Comparison of ENCODE assay signal across 8 cellular contexts in the genomic region with DNA sequence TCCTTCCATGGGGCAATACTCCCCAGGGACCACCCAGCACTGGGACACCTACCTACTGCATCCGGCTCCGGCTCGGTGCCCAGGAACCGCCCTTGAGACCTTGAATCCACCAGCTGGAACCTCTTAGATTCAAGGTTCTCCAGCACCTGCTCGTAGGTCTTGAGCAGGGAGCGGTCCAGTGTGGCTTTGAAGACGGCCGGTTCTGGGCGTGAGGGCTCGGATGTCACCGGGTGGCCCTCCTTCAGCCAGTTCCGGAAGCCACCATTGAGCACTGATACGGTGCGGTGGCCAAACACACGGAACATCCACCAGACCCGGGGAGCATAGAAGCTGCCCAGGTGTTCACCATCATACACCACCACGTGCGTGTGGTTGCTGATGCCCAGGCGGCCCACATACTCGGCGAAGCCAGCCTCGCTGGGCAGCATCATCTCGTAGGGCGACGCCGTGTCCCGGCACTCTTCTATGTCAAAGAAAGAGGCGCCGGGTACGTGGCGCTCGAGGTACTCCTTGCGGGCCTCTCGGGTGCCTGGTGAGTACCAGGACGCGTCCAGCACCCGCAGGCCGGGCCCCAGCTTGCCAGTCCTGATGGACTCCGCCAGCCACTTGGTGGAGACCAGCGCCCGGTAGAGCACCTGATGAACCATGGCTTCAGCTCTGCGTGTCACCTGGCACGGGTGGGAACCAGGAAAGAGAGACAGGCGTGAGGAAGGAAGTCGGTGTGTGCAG. TPM values are rescaled to one million over a fixed set of nuclear protein-coding genes. Genes with fewer than 3 reads are reported as not detected.
A peak's percentile ranks its signal among the peaks of the same experiment; 100 is the strongest.
DNase-seq lines count a peak whose midpoint lies in the region; ATAC-seq and TF ChIP-seq lines count a peak whose summit lies in the region.

No MANE protein-coding gene starts in this region.

- H3K4me1 Mint-ChIP-seq in activated CD4-positive, alpha-beta memory T cell treated with anti-CD3 and anti-CD28 coated beads for 36 hours (ENCODE audit: low read depth) = peaks cover 9% of the 10 kb centered on the region

- CTCF ChIA-PET in activated CD4-positive, alpha-beta memory T cell treated with anti-CD3 and anti-CD28 coated beads for 36 hours (lab: Charles Lee) = interaction anchor here (0.9 to 2.1 kb wide), 10 partner anchors 12 to 199 kb away, joined by 3 to 11 read pairs (median 4); a partner anchor contains a TSS

- H3K9ac ChIP-seq in rectal smooth muscle tissue (ENCODE audit: low read length) = peak overlapping the region; percentile 61

- TF ChIP-seq CTCF in GM12864 (IDR thresholded peaks at IDR 0.05; ENCODE audit: low read depth, low read length, missing control alignments) = no peak
- TF ChIP-seq CTCF in heart left ventricle (IDR thresholded peaks at IDR 0.05) = no peak

- peak overlapping the region; percentile 87 to 98 (median 96) for H3K27ac ChIP-seq in heart left ventricle
- no peak overlapping the region for H3K27ac ChIP-seq in rectal smooth muscle tissue (ENCODE audit: low read depth, low read length)

- H3K4me3 ChIP-seq in GM12864 (ENCODE audit: low read depth, low read length) (peak overlapping the region; percentile 85), heart left ventricle (peak overlapping the region; percentile 66 to 99 (median 90)), rectal smooth muscle tissue (ENCODE audit: low read length) (peak overlapping the region; percentile 82)

- H3K9me3 ChIP-seq in heart left ventricle = no peaks in the 10 kb centered on the region

- H3K27me3 ChIP-seq in heart left ventricle = no peaks in the 10 kb centered on the region
- H3K27me3 ChIP-seq in rectal smooth muscle tissue (ENCODE audit: control insufficient read depth, insufficient read depth, low read length) = no peaks in the 10 kb centered on the region

- TF ChIP-seq POLR2A in heart left ventricle (IDR thresholded peaks at IDR 0.05) = no peak

- intact Hi-C loops in activated CD4-positive, alpha-beta memory T cell treated with anti-CD3 and anti-CD28 coated beads for 36 hours (cut with micrococcal nuclease) = no loop called here
- intact Hi-C loops in heart left ventricle (cut with DNase I) = loop anchor here in 1 of 10 donors (2.0 kb wide), 1 partner anchor 39 kb away; no protein-coding TSS in a partner anchor

- H3K27ac Mint-ChIP-seq in activated CD4-positive, alpha-beta memory T cell treated with anti-CD3 and anti-CD28 coated beads for 36 hours = no peak overlapping the region

- no peaks in the 10 kb centered on the region for H3K36me3 Mint-ChIP-seq in activated CD4-positive, alpha-beta memory T cell treated with anti-CD3 and anti-CD28 coated beads for 36 hours

- no peaks in the 10 kb centered on the region for H3K9me3 Mint-ChIP-seq in activated CD4-positive, alpha-beta memory T cell treated with anti-CD3 and anti-CD28 coated beads for 36 hours

- DNase-seq in GM12864 (ENCODE audit: low read depth) (no peak), heart left ventricle (no peak), hepatic stellate cell (ENCODE audit: low spot score) (no peak)
- no peak for DNase-seq in activated CD4-positive, alpha-beta memory T cell treated with anti-CD3 and anti-CD28 coated beads for 36 hours

- H3K4me1 ChIP-seq in heart left ventricle (peaks cover 9 to 74% (median 45%) of the 10 kb centered on the region in 12 donors), rectal smooth muscle tissue (ENCODE audit: control insufficient read depth, insufficient read depth, low read length) (peaks cover 9% of the 10 kb centered on the region)

- peak overlapping the region; percentile 61 for H3K4me3 Mint-ChIP-seq in activated CD4-positive, alpha-beta memory T cell treated with anti-CD3 and anti-CD28 coated beads for 36 hours

- POLR2A ChIA-PET in activated CD4-positive, alpha-beta memory T cell treated with anti-CD3 and anti-CD28 coated beads for 36 hours (lab: Charles Lee) = interaction anchor here (1.1 to 1.8 kb wide), 2 partner anchors 104 to 242 kb away, joined by 3 to 7 read pairs; a partner anchor contains a TSS

- ATAC-seq in heart left ventricle (peak in 2 of 4 donors; percentile 1 to 11), HG03097 (IDR thresholded peaks at IDR 0.05; ENCODE audit: low FRiP score, unreplicated experiment) (no peak), GM18502 (IDR thresholded peaks at IDR 0.05; ENCODE audit: poor library complexity, unreplicated experiment) (no peak), HG03520 (IDR thresholded peaks at IDR 0.05; ENCODE audit: unreplicated experiment) (no peak)

- H3K27me3 Mint-ChIP-seq in activated CD4-positive, alpha-beta memory T cell treated with anti-CD3 and anti-CD28 coated beads for 36 hours = peaks cover 3% of the 10 kb centered on the region

- H3K36me3 ChIP-seq in heart left ventricle = peaks cover 0 to 10% (median 0%) of the 10 kb centered on the region in 9 donors
- peaks cover 3% of the 10 kb centered on the region for H3K36me3 ChIP-seq in rectal smooth muscle tissue (ENCODE audit: control insufficient read depth, insufficient read depth, low read length)

- 66 to 70% (median 68%) methylated on average over 41 to 45 of the region's 45 CpGs for WGBS in heart left ventricle, 4 donors

RNA-seq across cellular contexts. Expression of a gene that starts 1.0 kb away (rescaled TPM):
- 1 to 10 TPM; 5.5 TPM for total RNA-seq in activated CD4-positive, alpha-beta memory T cell treated with anti-CD3 and anti-CD28 coated beads for 36 hours
- 100 to 1,000 TPM in 2 of 9 donors, 10 to 100 TPM in 7; 35.8 to 143 (median 58.1) TPM for total RNA-seq in heart left ventricle
- 10 to 100 TPM; 57.3 to 89.8 TPM for polyA plus RNA-seq in heart left ventricle

RNA-seq across cellular contexts. Expression of a gene that starts 1.3 kb away (rescaled TPM):
- 10 to 100 TPM; 16.9 to 17.6 TPM for total RNA-seq in activated CD4-positive, alpha-beta memory T cell treated with anti-CD3 and anti-CD28 coated beads for 36 hours
- total RNA-seq in heart left ventricle = 100 to 1,000 TPM in 2 of 9 donors, 10 to 100 TPM in 7; 27.5 to 157 (median 52.9) TPM
- 100 to 1,000 TPM; 133 to 134 TPM for polyA plus RNA-seq in heart left ventricle

RNA-seq across cellular contexts. Expression of a gene that starts 33.3 kb away (rescaled TPM):
- total RNA-seq in activated CD4-positive, alpha-beta memory T cell treated with anti-CD3 and anti-CD28 coated beads for 36 hours = 10 to 100 TPM; 46.0 to 47.3 TPM
- 10 to 100 TPM; 10.8 to 62.0 (median 17.3) TPM for total RNA-seq in heart left ventricle
- 10 to 100 TPM; 17.1 to 27.3 TPM for polyA plus RNA-seq in heart left ventricle

Comparison
In these comparisons a context has a peak if more than half of its experiments do, and no peak if none do; other contexts are left out.
1. RNA of a gene that starts 1.0 kb away (total RNA-seq): 35.8 to 143 TPM in heart left ventricle; 5.5 TPM in activated CD4-positive, alpha-beta memory T cell treated with anti-CD3 and anti-CD28 coated beads for 36 hours; every median in the first group is over 4 times any median in the second.
2. Peak in every context shown above with its lines, with median percentiles within 50 percentile points of each other: H3K4me3 ChIP-seq.